In genomic region chr5:173670130-173670591, GRCh38 we compare ENCODE assay signal across 11 cellular contexts. TPM values are rescaled to one million over a fixed set of nuclear protein-coding genes. Genes with fewer than 3 reads are reported as not detected.
DNase-seq lines count a peak whose midpoint lies in the region; ATAC-seq, FAIRE-seq and TF ChIP-seq lines count a peak whose summit lies in the region.
"Had no signal": no experiment of that assay in that cellular context is flagged by ENCODE, and none has a peak within 500 bp of the region (broad histone marks: within the 10 kb centered on the region; RNA-seq: fewer than 3 reads in every experiment).

No MANE protein-coding gene starts in this region.

- no peak overlapping the region for H4K8ac ChIP-seq in H9 (replicated peaks; ENCODE audit: insufficient read length, low read depth, low read length)

- H3K36me3 ChIP-seq in kidney (ENCODE audit: control insufficient read depth in 1 of 2, insufficient read depth in 2 of 2, low read length in 2 of 2) (no peaks in the 10 kb centered on the region), esophagus squamous epithelium (no peaks in the 10 kb centered on the region), spleen (no peaks in the 10 kb centered on the region)

- H3K79me2 ChIP-seq in H9 (ENCODE audit: insufficient read depth, low read length) = no peaks in the 10 kb centered on the region

- no peak overlapping the region for H2BK20ac ChIP-seq in H9 (ENCODE audit: low read depth, low read length, poor library complexity, severe bottlenecking)

- intact Hi-C loops in kidney (cut with DNase I) (no loop called here), esophagus squamous epithelium (cut with DNase I) (no loop called here), spleen (cut with DNase I; ENCODE audit: low total_unique reads) (no loop called here)

- no peak overlapping the region for H2AK5ac ChIP-seq in H9 (ENCODE audit: insufficient read length, low read length)

- peak overlapping the region; percentile 24 for H3K9ac ChIP-seq in H9 (ENCODE audit: extremely low read depth, insufficient read length, low read length)
- H3K9ac ChIP-seq in kidney (ENCODE audit: low read length in 2 of 2) = peak overlapping the region in 1 of 2 donors; percentile 48

- H3K23ac ChIP-seq in H9 (ENCODE audit: insufficient read length, low read depth, low read length) = no peak overlapping the region

- H3K4me3 Mint-ChIP-seq in H9 = peak overlapping the region in 1 of 2 experiments; percentile 55; a peak in 3 of 5 replicates

- H3K36me3 Mint-ChIP-seq in H9 (ENCODE audit: insufficient read depth in 1 of 3, low read depth in 3 of 3) = peaks cover 37 to 49% (median 47%) of the 10 kb centered on the region in 3 experiments

- no peak overlapping the region for H3T11ph ChIP-seq in H9 (ENCODE audit: low read length)

- peak overlapping the region; percentile 37 for H3K4me2 ChIP-seq in H9 (ENCODE audit: insufficient read depth, insufficient read length, low read length)

- H3K27me3 Mint-ChIP-seq in H9 (ENCODE audit: low read depth) = peaks cover 9% of the 10 kb centered on the region

- H3K14ac ChIP-seq in H9 (ENCODE audit: insufficient read depth, low read length) = no peak overlapping the region

- no peak overlapping the region for H3K56ac ChIP-seq in H9 (ENCODE audit: insufficient read length, low read depth, low read length)

- WGBS in H9 (ENCODE audit: extremely low coverage, insufficient read length, low lambda C conversion rate) = no CpG with 5 or more reads among the region's 3 CpGs
- WGBS in esophagus squamous epithelium, 2 donors = 52 to 54% methylated on average over 3 of the region's 3 CpGs
- WGBS in spleen, 5 donors = 41 to 57% (median 46%) methylated on average over 3 of the region's 3 CpGs

- TF ChIP-seq CTCF in H9 (conservative IDR thresholded peaks at IDR 0.05) = no peak
- no peak for TF ChIP-seq CTCF in kidney (IDR thresholded peaks at IDR 0.05; ENCODE audit: borderline replicate concordance, extremely low read depth, insufficient read depth)
- no peak for TF ChIP-seq CTCF in esophagus squamous epithelium (IDR thresholded peaks at IDR 0.05)
- no peak for TF ChIP-seq CTCF in spleen (IDR thresholded peaks at IDR 0.05 in 8 of 11, conservative IDR thresholded peaks at IDR 0.05 in 3 of 11)

- H3K9me3 Mint-ChIP-seq in H9 = peaks cover 47 to 50% of the 10 kb centered on the region in 2 experiments

- H4K91ac ChIP-seq in H9 (ENCODE audit: insufficient read length, low read depth, low read length) = no peak overlapping the region

- no peak overlapping the region for H2BK120ac ChIP-seq in H9 (ENCODE audit: low read depth, low read length, poor library complexity, severe bottlenecking)

- H2AFZ ChIP-seq in H9 (ENCODE audit: low read length) = no peak overlapping the region

- H3K4me1 Mint-ChIP-seq in H9 = peaks cover 52 to 54% of the 10 kb centered on the region in 2 experiments

- H3K18ac ChIP-seq in H9 (ENCODE audit: insufficient read length, low read depth, low read length) = no peak overlapping the region

- H3K4me3 ChIP-seq in kidney (ENCODE audit: low read length in 2 of 2) = no peak overlapping the region
- H3K4me3 ChIP-seq in esophagus squamous epithelium = peak overlapping the region in 1 of 4 donors; percentile 29
- H3K4me3 ChIP-seq in spleen = no peak overlapping the region

- H3K27me3 ChIP-seq in H9 (ENCODE audit: insufficient read depth, low read length) (no peaks in the 10 kb centered on the region), esophagus squamous epithelium (peaks cover 0 to 36% (median 0%) of the 10 kb centered on the region in 4 donors), spleen (replicated peaks in 1 of 7) (no peaks in the 10 kb centered on the region)

- peaks cover 8% of the 10 kb centered on the region; the same call in 1 of the 2 replicates for H3K4me1 ChIP-seq in H9 (ENCODE audit: insufficient read depth, low read length)
- peaks cover 18 to 22% of the 10 kb centered on the region in 2 donors for H3K4me1 ChIP-seq in kidney (ENCODE audit: control insufficient read depth in 1 of 2, insufficient read depth in 1 of 2, low read depth in 1 of 2, low read length in 2 of 2)
- H3K4me1 ChIP-seq in esophagus squamous epithelium = peaks cover 0 to 20% (median 11%) of the 10 kb centered on the region in 3 donors
- peaks cover 0 to 47% (median 15%) of the 10 kb centered on the region in 6 donors for H3K4me1 ChIP-seq in spleen

- H3K4ac ChIP-seq in H9 (ENCODE audit: low read depth, low read length) = no peak overlapping the region

- H2BK5ac ChIP-seq in H9 (ENCODE audit: insufficient read length, low read length) = no peak overlapping the region

- no peaks in the 10 kb centered on the region for H3K79me1 ChIP-seq in H9 (ENCODE audit: insufficient read depth, low read depth, low read length, poor library complexity, severe bottlenecking)

- peak overlapping the region; percentile 78 to 95 (median 94) for H3K27ac Mint-ChIP-seq in H9

- H3K9me3 ChIP-seq in H9 (ENCODE audit: control insufficient read depth, low read depth, low read length) = peaks cover 4% of the 10 kb centered on the region
- H3K9me3 ChIP-seq in kidney (ENCODE audit: control insufficient read depth in 1 of 2, low read length in 2 of 2) = no peaks in the 10 kb centered on the region
- H3K9me3 ChIP-seq in esophagus squamous epithelium = peaks cover 0 to 5% (median 2%) of the 10 kb centered on the region in 3 donors
- peaks cover 0 to 13% (median 11%) of the 10 kb centered on the region in 8 donors for H3K9me3 ChIP-seq in spleen

- H2BK12ac ChIP-seq in H9 (ENCODE audit: insufficient read length, low read depth, low read length) = no peak overlapping the region

- H2BK15ac ChIP-seq in H9 (ENCODE audit: low read depth, low read length) = no peak overlapping the region

- TF ChIP-seq POLR2A in esophagus squamous epithelium (IDR thresholded peaks at IDR 0.05) (no peak), spleen (IDR thresholded peaks at IDR 0.05) (no peak)

- peak; percentile 39 for DNase-seq in H9
- DNase-seq in caudate nucleus (lab: John Stamatoyannopoulos, UW) = peak in 7 of 61 donors; percentile 26 to 52 (median 46)
- DNase-seq in kidney = no peak
- DNase-seq in esophagus squamous epithelium (lab: John Stamatoyannopoulos, UW) = no peak
- no peak for DNase-seq in spleen
- DNase-seq: activated CD4-positive, alpha-beta T cell treated with anti-CD3 and anti-CD28 coated beads, Interleukin-2, amount 50 U/mL, for 4 hours; activated naive CD4-positive, alpha-beta T cell treated with anti-CD3 and anti-CD28 coated beads, Interleukin-2, amount 50 U/mL, for 16 hours; KBM-7; SHP77 treated with DMSO at 0.1 percent for 48 hours had no signal

- no peak for ATAC-seq in GM21526 (IDR thresholded peaks at IDR 0.05; ENCODE audit: low FRiP score, unreplicated experiment)

- H3K27ac ChIP-seq in H9 (ENCODE audit: insufficient read length, low read depth, low read length) (peak overlapping the region; percentile 90), caudate nucleus (ENCODE audit: low read depth, low read length) (peak overlapping the region; percentile 93), kidney (ENCODE audit: low read depth in 2 of 2, low read length in 2 of 2) (peak overlapping the region; percentile 51 to 63), temporal lobe (ENCODE audit: low read depth, low read length) (peak overlapping the region; percentile 75), esophagus squamous epithelium (peak overlapping the region in 2 of 4 donors; percentile 11 to 58), spleen (no peak overlapping the region)

- no peaks in the 10 kb centered on the region for H3K23me2 ChIP-seq in H9 (ENCODE audit: insufficient read length, low read depth, low read length, poor library complexity, severe bottlenecking)

- H4K5ac ChIP-seq in H9 (ENCODE audit: insufficient read length, low read depth, low read length) = no peak overlapping the region

- H4K20me1 ChIP-seq in H9 (ENCODE audit: control insufficient read depth, insufficient read depth, insufficient read length) = no peaks in the 10 kb centered on the region

- FAIRE-seq in kidney (lab: Jason Lieb, UNC) = no peak

RNA-seq across cellular contexts. Expression of gene BOD1, which starts 53.7 kb away (rescaled TPM):
- total RNA-seq in H9 (2021) (120 and 121 TPM in 2 replicates), kidney (32.5 TPM), temporal lobe (44.5 TPM), esophagus squamous epithelium (10 to 100 TPM; 13.8 to 43.1 (median 20.2) TPM), spleen (10 to 100 TPM; 28.1 to 40.5 (median 32.1) TPM)
- polyA plus RNA-seq in kidney (ENCODE audit: insufficient read depth, low read depth, low replicate concordance) (43.6 TPM), spleen (10 to 100 TPM; 28.5 to 35.9 (median 28.5) TPM)

Comparison
In these comparisons a context has a peak if more than half of its experiments do, and no peak if none do; other contexts are left out.
1. H3K27ac ChIP-seq: peak in H9 (single experiment), caudate nucleus (single experiment), kidney (2 of 2) and temporal lobe (single experiment); none in spleen (0 of 8).